In genomic region chr1:157095091-157095490, GRCh38 we compare ENCODE assay signal across 14 cellular contexts. TPM values are rescaled to one million over a fixed set of nuclear protein-coding genes. Genes with fewer than 3 reads are reported as not detected.
DNase-seq lines count a peak whose midpoint lies in the region; ATAC-seq lines count a peak whose summit lies in the region.
"Had no signal": no experiment of that assay in that cellular context is flagged by ENCODE, and none has a peak within 500 bp of the region (broad histone marks: within the 10 kb centered on the region; RNA-seq: fewer than 3 reads in every experiment).

No MANE protein-coding gene starts in this region.

- H3K9me3 Mint-ChIP-seq in naive thymus-derived CD8-positive, alpha-beta T cell, result no peaks in the 10 kb centered on the region
- H3K9me3 Mint-ChIP-seq: CD4-positive, CD25-positive, alpha-beta regulatory T cell; CD8-positive, alpha-beta memory T cell had no signal

- no peak overlapping the region for H3K4me3 Mint-ChIP-seq in naive thymus-derived CD8-positive, alpha-beta T cell
- H3K4me3 Mint-ChIP-seq: CD4-positive, CD25-positive, alpha-beta regulatory T cell; CD8-positive, alpha-beta memory T cell had no signal

- peaks cover 0 to 3% (median 2%) of the 10 kb centered on the region in 4 donors for H3K4me1 Mint-ChIP-seq in naive thymus-derived CD8-positive, alpha-beta T cell

- peak; percentile 22 for DNase-seq in activated effector memory CD4-positive, alpha-beta T cell treated with anti-CD3 and anti-CD28 coated beads, Interleukin-2, amount 50 U/mL, for 16 hours
- DNase-seq in activated effector memory CD4-positive, alpha-beta T cell treated with Interleukin-2 at 50 U/mL for 16 hours, result no peak
- DNase-seq in NCI-H69 (lab: John Stamatoyannopoulos, UW) (peak; percentile 10), posterior vena cava (ENCODE audit: low spot score) (peak; percentile 61), amniotic stem cell (lab: John Stamatoyannopoulos, UW) (no peak)
- no peak for DNase-seq in naive thymus-derived CD8-positive, alpha-beta T cell
- DNase-seq: BE2C; C1 segment of cervical spinal cord; CD4-positive, CD25-positive, alpha-beta regulatory T cell; CD8-positive, alpha-beta memory T cell; COR-L47 had no signal

- no peak for ATAC-seq in HG02798 (IDR thresholded peaks at IDR 0.05; ENCODE audit: poor library complexity, unreplicated experiment)
- ATAC-seq in naive thymus-derived CD8-positive, alpha-beta T cell, result no peak

- intact Hi-C loops in posterior vena cava (cut with DNase I), result no loop called here

- H3K27ac Mint-ChIP-seq in naive thymus-derived CD8-positive, alpha-beta T cell, result no peak overlapping the region
- H3K27ac Mint-ChIP-seq: CD4-positive, CD25-positive, alpha-beta regulatory T cell had no signal

- POLR2A ChIA-PET in naive thymus-derived CD8-positive, alpha-beta T cell (lab: Charles Lee), result no interaction called here

- H3K36me3 Mint-ChIP-seq in naive thymus-derived CD8-positive, alpha-beta T cell, result no peaks in the 10 kb centered on the region
- H3K36me3 Mint-ChIP-seq: CD4-positive, CD25-positive, alpha-beta regulatory T cell; CD8-positive, alpha-beta memory T cell had no signal

- H3K27me3 Mint-ChIP-seq in naive thymus-derived CD8-positive, alpha-beta T cell, result peaks cover under 1 to 4% (median under 1%) of the 10 kb centered on the region in 5 donors
- H3K27me3 Mint-ChIP-seq: CD4-positive, CD25-positive, alpha-beta regulatory T cell had no signal

RNA-seq across cellular contexts. Expression of gene ETV3L, which starts 4.5 kb away (rescaled TPM):
- total RNA-seq in posterior vena cava, result not detected
- not detected for total RNA-seq in naive thymus-derived CD8-positive, alpha-beta T cell
- polyA plus RNA-seq in naive thymus-derived CD8-positive, alpha-beta T cell, result not detected
- total RNA-seq: A172; CD4-positive, CD25-positive, alpha-beta regulatory T cell; CD8-positive, alpha-beta memory T cell; HT1080 had no signal
- polyA plus RNA-seq: CD4-positive, CD25-positive, alpha-beta regulatory T cell; CD8-positive, alpha-beta memory T cell had no signal

RNA-seq across cellular contexts. Expression of gene ETV3, which starts 43.1 kb away (rescaled TPM):
- total RNA-seq in posterior vena cava, result 10 to 100 TPM; 25.6 to 28.1 TPM
- total RNA-seq in naive thymus-derived CD8-positive, alpha-beta T cell, result 10 to 100 TPM; 26.6 to 29.8 TPM
- 10 to 100 TPM in 1 of 3 donors, 1 to 10 TPM in 2; 3.5 to 16.4 (median 7.0) TPM for polyA plus RNA-seq in naive thymus-derived CD8-positive, alpha-beta T cell

RNA-seq across cellular contexts. Expression of gene ARHGEF11, which starts 49.5 kb away (rescaled TPM):
- 10 to 100 TPM; 28.8 to 32.2 TPM for total RNA-seq in posterior vena cava
- total RNA-seq in naive thymus-derived CD8-positive, alpha-beta T cell, result 10 to 100 TPM; 34.8 to 35.3 TPM
- polyA plus RNA-seq in naive thymus-derived CD8-positive, alpha-beta T cell, result 10 to 100 TPM in 1 of 3 donors, 1 to 10 TPM in 2; 4.5 to 15.8 (median 9.9) TPM

Comparison
In these comparisons a context has a peak if more than half of its experiments do, and no peak if none do; other contexts are left out.
1. DNase-seq: peak in activated effector memory CD4-positive, alpha-beta T cell treated with anti-CD3 and anti-CD28 coated beads, Interleukin-2, amount 50 U/mL, for 16 hours (single experiment), NCI-H69 (single experiment) and posterior vena cava (single experiment); none in activated effector memory CD4-positive, alpha-beta T cell treated with Interleukin-2 at 50 U/mL for 16 hours (single experiment), naive thymus-derived CD8-positive, alpha-beta T cell (0 of 10) and amniotic stem cell (single experiment).